Comparison of ENCODE assay signal across 7 cellular contexts in genomic region chr14:101971458-101971857, GRCh38. TPM values are rescaled to one million over a fixed set of nuclear protein-coding genes. Genes with fewer than 3 reads are reported as not detected.
DNase-seq lines count a peak whose midpoint lies in the region; ATAC-seq and TF ChIP-seq lines count a peak whose summit lies in the region.
"Not testable (repeated sequence)": the region's sequence is repeated elsewhere in the genome, so short reads cannot be mapped to it uniquely, and the experiment has no call there.

No MANE protein-coding gene starts in this region.

- not testable (repeated sequence) for TF ChIP-seq EP300 in stomach (IDR thresholded peaks at IDR 0.05)

- H3K9me3 ChIP-seq in DOHH2 (ENCODE audit: control insufficient read depth, insufficient read depth, low read length); PC-3 (ENCODE audit: low read length); adipocyte (ENCODE audit: control insufficient read depth, low read length); hepatocyte (ENCODE audit: low read depth); neutrophil; stomach: not testable (repeated sequence)

- H3K36me3 ChIP-seq in DOHH2 (ENCODE audit: control insufficient read depth, low read length) (peaks cover 34% of the 10 kb centered on the region), PC-3 (ENCODE audit: low read depth, low read length) (peaks cover 38% of the 10 kb centered on the region), neutrophil (peaks cover 13% of the 10 kb centered on the region), stomach (peaks cover 5 to 30% (median 18%) of the 10 kb centered on the region in 4 donors)
- H3K36me3 ChIP-seq in adipocyte (ENCODE audit: control insufficient read depth, insufficient read depth, low read length, severe bottlenecking); hepatocyte (replicated peaks; ENCODE audit: insufficient read depth, low read depth): not testable (repeated sequence)

- peaks cover 59% of the 10 kb centered on the region for H3K4me1 ChIP-seq in DOHH2 (ENCODE audit: control insufficient read depth, low read length)
- H3K4me1 ChIP-seq in PC-3 (ENCODE audit: insufficient read depth, low read length) = peaks cover 64% of the 10 kb centered on the region
- peaks cover 55% of the 10 kb centered on the region for H3K4me1 ChIP-seq in adipocyte (ENCODE audit: control insufficient read depth, insufficient read depth, low read length)
- peaks cover 11% of the 10 kb centered on the region for H3K4me1 ChIP-seq in hepatocyte (ENCODE audit: insufficient read depth)
- H3K4me1 ChIP-seq in neutrophil (ENCODE audit: control insufficient read depth in 1 of 2, insufficient read depth in 1 of 2, low read depth in 1 of 2, low read length in 1 of 2) = peaks cover 7 to 14% of the 10 kb centered on the region in 2 experiments
- peaks cover 33 to 75% (median 53%) of the 10 kb centered on the region in 4 donors for H3K4me1 ChIP-seq in stomach

- not testable (repeated sequence) for H3K27me3 ChIP-seq in DOHH2 (ENCODE audit: control insufficient read depth, low read length); PC-3 (ENCODE audit: low read length); adipocyte (replicated peaks; ENCODE audit: control insufficient read depth, insufficient read depth, low read length); hepatocyte; neutrophil; stomach

- H4K20me1 ChIP-seq in DOHH2 (ENCODE audit: control insufficient read depth, insufficient read depth, low read depth, low read length) = not testable (repeated sequence)
- H4K20me1 ChIP-seq in PC-3 (ENCODE audit: low read length) (peaks cover 13% of the 10 kb centered on the region; the same call in 1 of the 2 replicates), hepatocyte (ENCODE audit: insufficient read depth, poor library complexity, severe bottlenecking) (peaks cover 78% of the 10 kb centered on the region)

- not testable (repeated sequence) for H3K9me2 ChIP-seq in DOHH2 (replicated peaks; ENCODE audit: control insufficient read depth, low read length); PC-3 (replicated peaks; ENCODE audit: low read length); hepatocyte (replicated peaks; ENCODE audit: insufficient read depth)

- intact Hi-C loops in PC-3 (cut with micrococcal nuclease) = loop anchor here (5.0 kb wide), 1 partner anchor 346 kb away; the partner anchor contains the start of gene ZNF839
- intact Hi-C loops in stomach (cut with DNase I; ENCODE audit: low total_unique reads) = not testable (repeated sequence)

- TF ChIP-seq POLR2A in stomach (IDR thresholded peaks at IDR 0.05) = not testable (repeated sequence)

- not testable (repeated sequence) for ATAC-seq in PC-3

- CTCF ChIA-PET in PC-3 (lab: Charles Lee) = not testable (repeated sequence)

- H3F3A ChIP-seq in DOHH2 (ENCODE audit: control insufficient read depth, insufficient read depth); PC-3 (ENCODE audit: low read length, unreplicated experiment): not testable (repeated sequence)

- not testable (repeated sequence) for H2AFZ ChIP-seq in PC-3 (ENCODE audit: low read length); hepatocyte

- H3K4me2 ChIP-seq in DOHH2 (ENCODE audit: low read length) = peak overlapping the region; percentile 96
- H3K4me2 ChIP-seq in PC-3 (ENCODE audit: low read length) = peak overlapping the region; percentile 94
- H3K4me2 ChIP-seq in hepatocyte = peak overlapping the region; percentile 67

- H3K4me3 ChIP-seq in DOHH2 (ENCODE audit: low read length) = peak overlapping the region; percentile 3; the same call in 1 of the 2 replicates
- peak overlapping the region; percentile 59 for H3K4me3 ChIP-seq in PC-3 (ENCODE audit: low read length)
- peak overlapping the region; percentile 62 for H3K4me3 ChIP-seq in adipocyte (ENCODE audit: low read length)
- H3K4me3 ChIP-seq in hepatocyte; neutrophil (ENCODE audit: low read depth in 1 of 2, low read length in 1 of 2); stomach: not testable (repeated sequence)

- H3K79me2 ChIP-seq in DOHH2 (ENCODE audit: control insufficient read depth, low read length) = peaks cover 95% of the 10 kb centered on the region
- H3K79me2 ChIP-seq in PC-3 (ENCODE audit: low read length) = peaks cover 95% of the 10 kb centered on the region
- H3K79me2 ChIP-seq in hepatocyte = peaks cover 96% of the 10 kb centered on the region

- H3K27ac ChIP-seq in DOHH2 (ENCODE audit: low read depth, low read length) (peak overlapping the region; percentile 93), PC-3 (ENCODE audit: low read length) (peak overlapping the region; percentile 99), epithelial cell of prostate (peak overlapping the region; percentile 95), hepatocyte (peak overlapping the region; percentile 87), neutrophil (peak overlapping the region; percentile 15), stomach (peak overlapping the region in 4 of 5 donors; percentile 64 to 78 (median 74))

- not testable (repeated sequence) for DNase-seq in PC-3; adipocyte (ENCODE audit: low read depth); epithelial cell of prostate (ENCODE audit: low read depth, low spot score); hepatocyte (ENCODE audit: low spot score); stomach

- not testable (repeated sequence) for TF ChIP-seq CTCF in DOHH2 (IDR thresholded peaks at IDR 0.05; ENCODE audit: low read depth, low read length, poor library complexity, severe bottlenecking); PC-3 (conservative IDR thresholded peaks at IDR 0.05; ENCODE audit: low read depth, low read length); hepatocyte (IDR thresholded peaks at IDR 0.05; ENCODE audit: poor library complexity); neutrophil (IDR thresholded peaks at IDR 0.05); stomach (IDR thresholded peaks at IDR 0.05)

- peak overlapping the region; percentile 83 for H3K9ac ChIP-seq in PC-3 (ENCODE audit: low read length)
- peak overlapping the region; percentile 12 for H3K9ac ChIP-seq in adipocyte (ENCODE audit: low read length)

- BruUV-seq in PC-3 (replicated peaks; lab: Mats Ljungman, UMichigan) = not testable (repeated sequence)

- POLR2A ChIA-PET in PC-3 (lab: Charles Lee; ENCODE audit: unreplicated experiment) = interaction anchor here (0.9 kb wide), 1 partner anchor 58 kb away, joined by 4 read pairs; no protein-coding TSS in a partner anchor

- whole genome bisulfite sequencing in hepatocyte (ENCODE audit: low lambda C conversion rate, missing lambda C conversion rate) = 93% methylated on average over 2 of the region's 2 CpGs
- WGBS in stomach, 5 donors = 81 to 94% (median 89%) methylated on average over 2 of the region's 2 CpGs

RNA-seq across cellular contexts. Expression of gene DYNC1H1, which starts 7.1 kb away (rescaled TPM):
- total RNA-seq in PC-3 (2014; rRNA removed) = 606 and 701 TPM in 2 replicates
- total RNA-seq in hepatocyte = 342 and 405 TPM in 2 replicates
- 141 and 164 TPM in 2 replicates for polyA plus RNA-seq in hepatocyte
- total RNA-seq in stomach = 100 to 1,000 TPM; 308 to 651 (median 392) TPM
- polyA plus RNA-seq in stomach = 100 to 1,000 TPM in 1 of 3 donors, 10 to 100 TPM in 2; 52.9 to 119 (median 56.4) TPM

Comparison
In these comparisons a context has a peak if more than half of its experiments do, and no peak if none do; other contexts are left out.
1. H3K27ac ChIP-seq: peak in every context shown above with its lines; median percentile 99 in PC-3; 95 in epithelial cell of prostate; 93 in DOHH2; 87 in hepatocyte; 74 in stomach; 15 in neutrophil.